25 cellular contexts compared by ENCODE assay signal in genomic region chr4:127113852-127114362, GRCh38.
DNase-seq lines count a peak whose midpoint lies in the region; ATAC-seq and TF ChIP-seq lines count a peak whose summit lies in the region.
"Had no signal": no experiment of that assay in that cellular context is flagged by ENCODE, and none has a peak within 500 bp of the region (broad histone marks: within the 10 kb centered on the region; RNA-seq: fewer than 3 reads in every experiment).

No MANE protein-coding gene starts in this region.

- H3K4me3 ChIP-seq in NT2/D1 (ENCODE audit: insufficient read length, low read depth) = no peak overlapping the region
- no peak overlapping the region for H3K4me3 ChIP-seq in endodermal cell (ENCODE audit: low read length)
- H3K4me3 ChIP-seq in mesenchymal stem cell (ENCODE audit: insufficient read depth in 1 of 2, low read depth in 1 of 2, low read length in 2 of 2) = no peak overlapping the region
- H3K4me3 ChIP-seq in suprapubic skin = no peak overlapping the region
- H3K4me3 ChIP-seq in breast epithelium = no peak overlapping the region
- H3K4me3 ChIP-seq: BLaER1 had no signal

- H3K4me3 Mint-ChIP-seq in endodermal cell = no peak overlapping the region
- H3K4me3 Mint-ChIP-seq in stimulated activated effector memory CD8-positive, alpha-beta T cell treated with anti-CD3 and anti-CD28 coated beads, Interleukin-12 subunit alpha, Interleukin-12 subunit beta, amount 100 ng/mL, for 72 hours = no peak overlapping the region
- H3K4me3 Mint-ChIP-seq: CD14-positive monocyte; CD4-positive, alpha-beta memory T cell; CD4-positive, CD25-positive, alpha-beta regulatory T cell; CD8-positive, alpha-beta memory T cell had no signal

- H3K27ac Mint-ChIP-seq in endodermal cell = no peak overlapping the region
- no peak overlapping the region for H3K27ac Mint-ChIP-seq in stimulated activated effector memory CD8-positive, alpha-beta T cell treated with anti-CD3 and anti-CD28 coated beads, Interleukin-12 subunit alpha, Interleukin-12 subunit beta, amount 100 ng/mL, for 72 hours
- H3K27ac Mint-ChIP-seq: CD14-positive monocyte; CD4-positive, CD25-positive, alpha-beta regulatory T cell; CD8-positive, alpha-beta memory T cell had no signal

- H3K9ac ChIP-seq in NT2/D1 (ENCODE audit: insufficient read length, low read depth) (no peak overlapping the region), endodermal cell (ENCODE audit: extremely low read depth, low read length, poor library complexity, severe bottlenecking) (no peak overlapping the region), mesenchymal stem cell (ENCODE audit: low read length) (no peak overlapping the region)
- H3K9ac ChIP-seq: BLaER1 had no signal

- DNase-seq in NT2/D1 (ENCODE audit: low read depth, low spot score) = peak; percentile 39
- DNase-seq in endodermal cell = peak; percentile 50
- no peak for DNase-seq in mesenchymal stem cell
- no peak for DNase-seq in stimulated activated effector memory CD8-positive, alpha-beta T cell treated with anti-CD3 and anti-CD28 coated beads, Interleukin-12 subunit alpha, Interleukin-12 subunit beta, amount 100 ng/mL, for 72 hours (ENCODE audit: low spot score in 2 of 2)
- no peak for DNase-seq in substantia nigra (lab: John Stamatoyannopoulos, UW)
- DNase-seq in suprapubic skin (ENCODE audit: low spot score in 2 of 2) = no peak
- no peak for DNase-seq in breast epithelium (ENCODE audit: low spot score in 2 of 2)
- DNase-seq: 8988T; ACHN; BE2C; C1 segment of cervical spinal cord; CD4-positive, alpha-beta memory T cell; CD4-positive, CD25-positive, alpha-beta regulatory T cell; CD8-positive, alpha-beta memory T cell; COR-L47; DMS 273 treated with DMSO at 0.1 percent for 48 hours; DMS153; DMS53; DMS79; DND-41; EL; GF-D8 had no signal

- TF ChIP-seq POLR2A in suprapubic skin (IDR thresholded peaks at IDR 0.05) = no peak
- TF ChIP-seq POLR2A in breast epithelium (IDR thresholded peaks at IDR 0.05) = no peak

- H3K36me3 ChIP-seq in NT2/D1 (ENCODE audit: insufficient read depth, insufficient read length, low read length) (no peaks in the 10 kb centered on the region), endodermal cell (ENCODE audit: control insufficient read depth, insufficient read depth, low read length) (no peaks in the 10 kb centered on the region), mesenchymal stem cell (ENCODE audit: control insufficient read depth in 1 of 2, insufficient read depth in 2 of 2, low read depth in 1 of 2, low read length in 2 of 2) (no peaks in the 10 kb centered on the region), suprapubic skin (no peaks in the 10 kb centered on the region), breast epithelium (no peaks in the 10 kb centered on the region)
- H3K36me3 ChIP-seq: BE2C, BLaER1 had no signal

- H3K27ac ChIP-seq in endodermal cell (ENCODE audit: low read depth, low read length) (no peak overlapping the region), mesenchymal stem cell (ENCODE audit: low read length, poor library complexity, severe bottlenecking) (no peak overlapping the region), substantia nigra (ENCODE audit: low read depth, low read length, poor library complexity, severe bottlenecking) (no peak overlapping the region), suprapubic skin (no peak overlapping the region), breast epithelium (no peak overlapping the region)
- H3K27ac ChIP-seq: BLaER1 had no signal

- peak; percentile 8 for ATAC-seq in stimulated activated effector memory CD8-positive, alpha-beta T cell treated with anti-CD3 and anti-CD28 coated beads, Interleukin-12 subunit alpha, Interleukin-12 subunit beta, amount 100 ng/mL, for 72 hours
- ATAC-seq in HG03460 (IDR thresholded peaks at IDR 0.05; ENCODE audit: unreplicated experiment) = no peak

- no peak for TF ChIP-seq CTCF in endodermal cell (conservative IDR thresholded peaks at IDR 0.05)
- no peak for TF ChIP-seq CTCF in suprapubic skin (IDR thresholded peaks at IDR 0.05)
- no peak for TF ChIP-seq CTCF in breast epithelium (IDR thresholded peaks at IDR 0.05)

- no peak overlapping the region for H3K4me2 ChIP-seq in mesenchymal stem cell (ENCODE audit: low read length, poor library complexity, severe bottlenecking)
- H3K4me2 ChIP-seq: BLaER1 had no signal

- H3K9me3 Mint-ChIP-seq in endodermal cell = peaks cover 13% of the 10 kb centered on the region
- peaks cover 8% of the 10 kb centered on the region for H3K9me3 Mint-ChIP-seq in stimulated activated effector memory CD8-positive, alpha-beta T cell treated with anti-CD3 and anti-CD28 coated beads, Interleukin-12 subunit alpha, Interleukin-12 subunit beta, amount 100 ng/mL, for 72 hours

- H3K27me3 ChIP-seq in NT2/D1 (ENCODE audit: insufficient read depth, insufficient read length) (no peaks in the 10 kb centered on the region), endodermal cell (ENCODE audit: control insufficient read depth, insufficient read depth, low read length, poor library complexity, severe bottlenecking) (no peaks in the 10 kb centered on the region), mesenchymal stem cell (ENCODE audit: control insufficient read depth in 1 of 2, insufficient read depth in 1 of 2, low read length in 2 of 2) (no peaks in the 10 kb centered on the region), suprapubic skin (no peaks in the 10 kb centered on the region), breast epithelium (no peaks in the 10 kb centered on the region)
- H3K27me3 ChIP-seq: BE2C, BLaER1 had no signal

- no peak overlapping the region for H3K4ac ChIP-seq in mesenchymal stem cell (ENCODE audit: low read depth in 1 of 2, low read length in 2 of 2)

- H2BK15ac ChIP-seq in mesenchymal stem cell (ENCODE audit: low read depth, poor library complexity, severe bottlenecking) = no peak overlapping the region

- H3K14ac ChIP-seq in mesenchymal stem cell (ENCODE audit: low read length in 2 of 2) = no peak overlapping the region

- H3K27me3 Mint-ChIP-seq in endodermal cell (ENCODE audit: insufficient read depth) = no peaks in the 10 kb centered on the region
- H3K27me3 Mint-ChIP-seq: CD4-positive, alpha-beta memory T cell; CD4-positive, CD25-positive, alpha-beta regulatory T cell; CD8-positive, alpha-beta memory T cell had no signal

- H2AFZ ChIP-seq in mesenchymal stem cell (ENCODE audit: low read depth, low read length) = no peak overlapping the region

- H4K91ac ChIP-seq in mesenchymal stem cell (ENCODE audit: low read length) = no peak overlapping the region

- intact Hi-C loops in breast epithelium (cut with DNase I; ENCODE audit: low total_unique reads) = no loop called here

- no peak overlapping the region for H3K23ac ChIP-seq in mesenchymal stem cell (ENCODE audit: low read length in 2 of 2)

- H4K8ac ChIP-seq in mesenchymal stem cell (ENCODE audit: low read length) = peak overlapping the region; percentile 69

- H3K4me1 ChIP-seq in NT2/D1 (ENCODE audit: insufficient read depth, insufficient read length) = no peaks in the 10 kb centered on the region
- H3K4me1 ChIP-seq in endodermal cell (ENCODE audit: control insufficient read depth, insufficient read depth, low read length) = peaks cover under 1% of the 10 kb centered on the region
- no peaks in the 10 kb centered on the region for H3K4me1 ChIP-seq in mesenchymal stem cell (ENCODE audit: control insufficient read depth, insufficient read depth, low read depth, low read length)
- H3K4me1 ChIP-seq in suprapubic skin = no peaks in the 10 kb centered on the region
- no peaks in the 10 kb centered on the region for H3K4me1 ChIP-seq in breast epithelium
- H3K4me1 ChIP-seq: BE2C, BLaER1 had no signal

- no peak overlapping the region for H3K18ac ChIP-seq in mesenchymal stem cell (ENCODE audit: low read depth in 1 of 2, low read length in 2 of 2)

- no peak overlapping the region for H2BK12ac ChIP-seq in mesenchymal stem cell (ENCODE audit: low read length in 2 of 2)

- H3K79me1 ChIP-seq in mesenchymal stem cell (replicated peaks; ENCODE audit: low read length, poor library complexity, severe bottlenecking) = no peaks in the 10 kb centered on the region

- H2BK5ac ChIP-seq in mesenchymal stem cell (ENCODE audit: low read depth, low read length, poor library complexity, severe bottlenecking) = no peak overlapping the region

- H2BK120ac ChIP-seq in mesenchymal stem cell (ENCODE audit: low read depth, low read length) = no peak overlapping the region

- H3K36me3 Mint-ChIP-seq in endodermal cell (ENCODE audit: low read depth) = no peaks in the 10 kb centered on the region
- H3K36me3 Mint-ChIP-seq in stimulated activated effector memory CD8-positive, alpha-beta T cell treated with anti-CD3 and anti-CD28 coated beads, Interleukin-12 subunit alpha, Interleukin-12 subunit beta, amount 100 ng/mL, for 72 hours = no peaks in the 10 kb centered on the region
- H3K36me3 Mint-ChIP-seq: CD14-positive monocyte; CD4-positive, alpha-beta memory T cell; CD4-positive, CD25-positive, alpha-beta regulatory T cell; CD8-positive, alpha-beta memory T cell had no signal

- peaks cover 8% of the 10 kb centered on the region; the same call in 1 of the 2 replicates for H3K9me3 ChIP-seq in NT2/D1 (ENCODE audit: insufficient read depth, low read length)
- peaks cover 8% of the 10 kb centered on the region for H3K9me3 ChIP-seq in endodermal cell (ENCODE audit: control insufficient read depth, low read length)
- H3K9me3 ChIP-seq in mesenchymal stem cell (ENCODE audit: control insufficient read depth, low read length) = peaks cover 14% of the 10 kb centered on the region
- H3K9me3 ChIP-seq in suprapubic skin = peaks cover 18% of the 10 kb centered on the region
- peaks cover 0 to 20% of the 10 kb centered on the region in 2 donors for H3K9me3 ChIP-seq in breast epithelium
- H3K9me3 ChIP-seq: BE2C had no signal

- peaks cover 10% of the 10 kb centered on the region for H3K4me1 Mint-ChIP-seq in endodermal cell
- no peaks in the 10 kb centered on the region for H3K4me1 Mint-ChIP-seq in stimulated activated effector memory CD8-positive, alpha-beta T cell treated with anti-CD3 and anti-CD28 coated beads, Interleukin-12 subunit alpha, Interleukin-12 subunit beta, amount 100 ng/mL, for 72 hours
- H3K4me1 Mint-ChIP-seq: CD14-positive monocyte; CD4-positive, alpha-beta memory T cell; CD4-positive, CD25-positive, alpha-beta regulatory T cell; CD8-positive, alpha-beta memory T cell had no signal

- no peak for TF ChIP-seq EP300 in suprapubic skin (IDR thresholded peaks at IDR 0.05)

- H2AK5ac ChIP-seq in mesenchymal stem cell (ENCODE audit: low read length, severe bottlenecking) = no peak overlapping the region

Comparison
In these comparisons a context has a peak if more than half of its experiments do, and no peak if none do; other contexts are left out.
1. DNase-seq: peak in NT2/D1 (single experiment) and endodermal cell (single experiment); none in mesenchymal stem cell (single experiment), stimulated activated effector memory CD8-positive, alpha-beta T cell treated with anti-CD3 and anti-CD28 coated beads, Interleukin-12 subunit alpha, Interleukin-12 subunit beta, amount 100 ng/mL, for 72 hours (0 of 2), substantia nigra (0 of 49), suprapubic skin (0 of 2) and breast epithelium (0 of 2).